22 cellular contexts compared by ENCODE assay signal in genomic region chr7:137904826-137905225, GRCh38. TPM values are rescaled to one million over a fixed set of nuclear protein-coding genes. Genes with fewer than 3 reads are reported as not detected.
DNase-seq lines count a peak whose midpoint lies in the region; ATAC-seq and TF ChIP-seq lines count a peak whose summit lies in the region.
"Had no signal": no experiment of that assay in that cellular context is flagged by ENCODE, and none has a peak within 500 bp of the region (broad histone marks: within the 10 kb centered on the region; RNA-seq: fewer than 3 reads in every experiment).

No MANE protein-coding gene starts in this region.

- H3K9ac ChIP-seq in neural progenitor cell = no peak overlapping the region

- no peaks in the 10 kb centered on the region for H3K9me3 Mint-ChIP-seq in neural progenitor cell
- H3K9me3 Mint-ChIP-seq: activated CD4-positive, alpha-beta T cell treated with anti-CD3 and anti-CD28 coated beads, Interleukin-2, amount 10 ng/mL, durations not matched to agents 24 days and 14 days had no signal

- peaks cover 3% of the 10 kb centered on the region for H3K4me1 Mint-ChIP-seq in neural progenitor cell

- H3K27ac ChIP-seq in WERI-Rb-1 (no peak overlapping the region), neural progenitor cell (no peak overlapping the region), body of pancreas (no peak overlapping the region)

- H3K36me3 ChIP-seq in WERI-Rb-1 (peaks cover 11% of the 10 kb centered on the region), neural progenitor cell (peaks cover 15% of the 10 kb centered on the region), body of pancreas (replicated peaks in 1 of 2; ENCODE audit: insufficient read depth in 1 of 2, low read depth in 2 of 2) (peaks cover 7 to 22% of the 10 kb centered on the region in 2 donors)

- H3K9me3 ChIP-seq in WERI-Rb-1 (ENCODE audit: severe bottlenecking) = no peaks in the 10 kb centered on the region
- H3K9me3 ChIP-seq in neural progenitor cell (ENCODE audit: low read depth) = no peaks in the 10 kb centered on the region
- no peaks in the 10 kb centered on the region for H3K9me3 ChIP-seq in body of pancreas
- H3K9me3 ChIP-seq: BE2C, tibial nerve had no signal

- peak; percentile 11 for DNase-seq in DMS 273 (lab: John Stamatoyannopoulos, UW; ENCODE audit: unreplicated experiment)
- no peak for DNase-seq in DMS 273 treated with DMSO at 0.1 percent for 48 hours (lab: John Stamatoyannopoulos, UW)
- DNase-seq in LHCN-M2 (ENCODE audit: low read depth) = peak; percentile 73
- peak; percentile 29 for DNase-seq in WERI-Rb-1
- DNase-seq in neural progenitor cell (ENCODE audit: low spot score) = no peak
- DNase-seq in body of pancreas = no peak
- DNase-seq: activated CD4-positive, alpha-beta T cell treated with anti-CD3 and anti-CD28 coated beads, Interleukin-2, amount 10 ng/mL, durations not matched to agents 24 days and 14 days; activated effector memory CD4-positive, alpha-beta T cell treated with anti-CD3 and anti-CD28 coated beads, Interleukin-2, amount 50 U/mL, for 16 hours; amygdala; BE2C; effector CD4-positive, alpha-beta T cell; GOT3; left cardiac atrium; midbrain; NCI-H1694; NCI-H774; occipital lobe; stimulated activated naive CD4-positive, alpha-beta T cell had no signal

- no peak overlapping the region for H2AFZ ChIP-seq in neural progenitor cell (replicated peaks)

- H3K4me3 ChIP-seq in WERI-Rb-1 (ENCODE audit: low read depth, low read length) = no peak overlapping the region
- no peak overlapping the region for H3K4me3 ChIP-seq in neural progenitor cell
- H3K4me3 ChIP-seq in body of pancreas = no peak overlapping the region
- H3K4me3 ChIP-seq: tibial nerve had no signal

- peaks cover 2% of the 10 kb centered on the region for H3K27me3 Mint-ChIP-seq in neural progenitor cell (ENCODE audit: insufficient read depth, low read depth)
- H3K27me3 Mint-ChIP-seq: activated CD4-positive, alpha-beta T cell treated with anti-CD3 and anti-CD28 coated beads, Interleukin-2, amount 10 ng/mL, durations not matched to agents 24 days and 14 days had no signal

- no peaks in the 10 kb centered on the region for H4K20me1 ChIP-seq in neural progenitor cell (ENCODE audit: low read depth)

- H3K4me1 ChIP-seq in neural progenitor cell (no peaks in the 10 kb centered on the region), body of pancreas (no peaks in the 10 kb centered on the region)

- no peak for TF ChIP-seq CTCF in WERI-Rb-1 (IDR thresholded peaks at IDR 0.05; ENCODE audit: low read depth, low read length)
- TF ChIP-seq CTCF in neural progenitor cell (IDR thresholded peaks at IDR 0.05) = no peak
- TF ChIP-seq CTCF in body of pancreas (IDR thresholded peaks at IDR 0.05) = no peak

- H3K27ac Mint-ChIP-seq in neural progenitor cell = peak overlapping the region; percentile 82
- H3K27ac Mint-ChIP-seq: activated CD4-positive, alpha-beta T cell treated with anti-CD3 and anti-CD28 coated beads, Interleukin-2, amount 10 ng/mL, durations not matched to agents 24 days and 14 days had no signal

- ATAC-seq in GM18868 (IDR thresholded peaks at IDR 0.05; ENCODE audit: unreplicated experiment) = no peak
- no peak for ATAC-seq in GM19035 (IDR thresholded peaks at IDR 0.05; ENCODE audit: unreplicated experiment)
- ATAC-seq in body of pancreas = no peak
- ATAC-seq: esophagus mucosa, left cardiac atrium had no signal

- no peak overlapping the region for H3K4me3 Mint-ChIP-seq in neural progenitor cell
- H3K4me3 Mint-ChIP-seq: activated CD4-positive, alpha-beta T cell treated with anti-CD3 and anti-CD28 coated beads, Interleukin-2, amount 10 ng/mL, durations not matched to agents 24 days and 14 days had no signal

- no peak overlapping the region for H3K4me2 ChIP-seq in neural progenitor cell

- H3F3A ChIP-seq in neural progenitor cell (ENCODE audit: low read depth) = peaks cover 10% of the 10 kb centered on the region

- no peaks in the 10 kb centered on the region for H3K79me2 ChIP-seq in neural progenitor cell (ENCODE audit: low read depth)

- no peak for TF ChIP-seq POLR2A in body of pancreas (IDR thresholded peaks at IDR 0.05)

- H3K27me3 ChIP-seq in WERI-Rb-1 (ENCODE audit: insufficient read depth, low read depth, severe bottlenecking) (no peaks in the 10 kb centered on the region), neural progenitor cell (no peaks in the 10 kb centered on the region), body of pancreas (no peaks in the 10 kb centered on the region)
- H3K27me3 ChIP-seq: BE2C, tibial nerve had no signal

- H3K36me3 Mint-ChIP-seq in neural progenitor cell = peaks cover 52% of the 10 kb centered on the region

- 57 to 60% methylated on average over 1 of the region's 1 CpG for WGBS in body of pancreas, 2 donors

- intact Hi-C loops in body of pancreas (cut with DNase I) = no loop called here

RNA-seq across cellular contexts. Expression of gene DGKI, which starts 58.1 kb away (rescaled TPM):
- total RNA-seq in LHCN-M2 (2014; rRNA removed) (4.2 and 5.3 TPM in 2 replicates), neural progenitor cell (ENCODE audit: low replicate concordance) (3.4 and 5.5 TPM in 2 replicates), body of pancreas (1 to 10 TPM in 1 of 2 donors, not detected in 1; 2.6 TPM)
- polyA plus RNA-seq in LHCN-M2 (2012) = 4.4 TPM

Comparison
In these comparisons a context has a peak if more than half of its experiments do, and no peak if none do; other contexts are left out.
1. DNase-seq: peak in DMS 273 (single experiment), LHCN-M2 (single experiment) and WERI-Rb-1 (single experiment); none in DMS 273 treated with DMSO at 0.1 percent for 48 hours (single experiment), neural progenitor cell (single experiment) and body of pancreas (0 of 4).